ENCODE assay signal across 8 cellular contexts in the genomic region with DNA sequence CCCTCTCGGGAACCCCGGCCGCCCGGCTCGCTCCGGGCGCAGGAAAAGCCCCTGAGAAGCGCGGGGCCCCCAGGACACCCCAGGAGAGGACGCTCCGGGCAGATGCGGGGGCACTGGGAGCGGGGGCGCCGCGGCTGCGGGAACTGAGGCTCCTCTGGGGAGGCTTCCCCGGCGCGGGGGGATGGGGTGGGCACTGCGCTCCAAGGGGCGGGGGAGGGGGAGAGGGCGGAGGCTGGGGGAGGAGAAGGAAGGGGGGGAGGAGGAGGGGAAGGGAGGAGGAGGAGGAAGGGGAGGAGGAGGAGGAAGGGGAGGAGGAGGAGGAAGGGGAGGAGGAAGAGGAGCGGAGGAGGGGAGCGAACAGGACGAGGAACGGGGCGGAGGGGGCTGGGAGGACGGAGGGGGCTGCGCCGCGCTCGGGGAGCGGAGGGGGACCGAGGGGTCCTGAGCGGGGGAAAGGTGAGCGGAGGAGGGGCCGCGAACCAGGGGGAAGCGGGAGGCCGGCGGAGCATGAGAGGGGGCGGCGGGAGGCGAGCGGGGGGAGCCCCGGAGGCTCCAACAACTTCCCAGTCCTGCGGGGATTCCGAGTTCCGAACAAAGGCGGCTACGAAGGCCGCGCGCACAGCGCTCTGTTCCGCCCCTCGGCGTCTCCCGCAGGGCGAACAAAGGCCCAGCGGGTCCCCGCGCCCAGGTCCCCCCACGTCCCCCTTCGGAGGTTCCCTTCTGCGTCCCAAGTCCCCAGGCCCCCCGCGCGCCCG. TPM values are rescaled to one million over a fixed set of nuclear protein-coding genes. Genes with fewer than 3 reads are reported as not detected.
DNase-seq lines count a peak whose midpoint lies in the region; ATAC-seq and TF ChIP-seq lines count a peak whose summit lies in the region.

No MANE protein-coding gene starts in this region.

- no peak for DNase-seq in activated T-cell treated with anti-CD3 and anti-CD28 coated beads, Interleukin-2, amount 50 U/mL, for 24 hours
- DNase-seq in activated T-cell treated with anti-CD3 and anti-CD28 coated beads, Interleukin-2, amount 50 U/mL, for 1 hour: no peak
- DNase-seq in endothelial cell (ENCODE audit: low spot score): peak; percentile 60
- DNase-seq in mesothelial cell of epicardium (ENCODE audit: low spot score in 2 of 2, unreplicated experiment in 2 of 2): peak in 1 of 2 experiments; percentile 66
- no peak for DNase-seq in globus pallidus (ENCODE audit: low spot score)
- DNase-seq in NCI-H187 (lab: John Stamatoyannopoulos, UW): no peak
- DNase-seq in NK-92 treated with Interleukin-12 subunit alpha and Interleukin-12 subunit beta, amount 100 ng/mL, for 24 hours (lab: John Stamatoyannopoulos, UW): no peak

- no peak overlapping the region for H3K27ac Mint-ChIP-seq in activated T-cell treated with anti-CD3 and anti-CD28 coated beads, Interleukin-2, amount 50 U/mL, for 24 hours
- no peak overlapping the region for H3K27ac Mint-ChIP-seq in endothelial cell (ENCODE audit: unreplicated experiment)
- H3K27ac Mint-ChIP-seq in mesothelial cell of epicardium: peak overlapping the region; percentile 61

- TF ChIP-seq CTCF in endothelial cell (IDR thresholded peaks at IDR 0.05; ENCODE audit: unreplicated experiment) (no peak), mesothelial cell of epicardium (IDR thresholded peaks at IDR 0.05; ENCODE audit: unreplicated experiment) (no peak)

- no peak for ATAC-seq in GM21447 (IDR thresholded peaks at IDR 0.05; ENCODE audit: unreplicated experiment)

- H3K9me3 Mint-ChIP-seq in activated T-cell treated with anti-CD3 and anti-CD28 coated beads, Interleukin-2, amount 50 U/mL, for 24 hours: no peaks in the 10 kb centered on the region
- H3K9me3 Mint-ChIP-seq in endothelial cell (ENCODE audit: unreplicated experiment) (no peaks in the 10 kb centered on the region), mesothelial cell of epicardium (no peaks in the 10 kb centered on the region)

- no peaks in the 10 kb centered on the region for H3K36me3 Mint-ChIP-seq in activated T-cell treated with anti-CD3 and anti-CD28 coated beads, Interleukin-2, amount 50 U/mL, for 24 hours (ENCODE audit: low read depth)
- H3K36me3 Mint-ChIP-seq in endothelial cell (ENCODE audit: low read depth, unreplicated experiment) (peaks cover 32% of the 10 kb centered on the region), mesothelial cell of epicardium (peaks cover 6% of the 10 kb centered on the region)

- H3K27me3 Mint-ChIP-seq in activated T-cell treated with anti-CD3 and anti-CD28 coated beads, Interleukin-2, amount 50 U/mL, for 24 hours: peaks cover 46% of the 10 kb centered on the region
- H3K27me3 Mint-ChIP-seq in endothelial cell (ENCODE audit: unreplicated experiment) (peaks cover 25% of the 10 kb centered on the region), mesothelial cell of epicardium (ENCODE audit: low read depth) (peaks cover 11% of the 10 kb centered on the region)

- peak overlapping the region; percentile 73 for H3K4me3 Mint-ChIP-seq in activated T-cell treated with anti-CD3 and anti-CD28 coated beads, Interleukin-2, amount 50 U/mL, for 24 hours
- H3K4me3 Mint-ChIP-seq in endothelial cell (ENCODE audit: unreplicated experiment) (peak overlapping the region; percentile 84), mesothelial cell of epicardium (peak overlapping the region; percentile 99)

- peaks cover 9% of the 10 kb centered on the region for H3K4me1 Mint-ChIP-seq in activated T-cell treated with anti-CD3 and anti-CD28 coated beads, Interleukin-2, amount 50 U/mL, for 24 hours (ENCODE audit: low read depth)
- H3K4me1 Mint-ChIP-seq in endothelial cell (ENCODE audit: unreplicated experiment): peaks cover 43% of the 10 kb centered on the region
- peaks cover 34% of the 10 kb centered on the region for H3K4me1 Mint-ChIP-seq in mesothelial cell of epicardium

RNA-seq across cellular contexts. Expression of a gene that starts 0.7 kb away (rescaled TPM):
- total RNA-seq in endothelial cell (ENCODE audit: unreplicated experiment) (521 TPM), mesothelial cell of epicardium (274 to 292 TPM (median 277 TPM) in 3 replicates)
